In the genomic region with DNA sequence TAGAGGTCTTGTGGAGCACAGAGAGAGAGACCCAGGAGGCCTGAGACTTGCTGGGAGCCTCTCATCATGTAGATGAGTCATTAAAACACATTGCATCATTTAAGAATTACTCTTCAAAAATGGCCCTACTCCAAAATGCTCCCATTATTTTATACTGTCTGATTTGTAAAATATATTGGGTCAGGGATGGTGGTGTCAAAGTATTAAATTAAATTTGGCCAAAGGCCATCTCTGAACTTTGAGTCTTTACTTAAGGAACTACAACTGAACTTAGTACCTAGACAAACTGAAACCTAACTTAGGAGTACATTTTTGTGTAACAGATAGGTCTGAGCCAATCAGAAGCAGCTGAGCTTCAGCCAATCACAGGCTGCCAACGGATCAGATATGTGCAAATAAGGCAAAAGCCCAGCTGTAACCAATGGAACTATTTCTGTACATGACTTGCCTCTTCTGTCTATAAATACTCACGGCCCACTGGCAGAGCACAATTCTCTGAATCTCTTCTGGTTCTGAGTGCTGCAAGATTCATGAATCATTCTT, we compare ENCODE assay signal across 9 cellular contexts.
DNase-seq lines count a peak whose midpoint lies in the region; ATAC-seq and TF ChIP-seq lines count a peak whose summit lies in the region.
"Had no signal": no experiment of that assay in that cellular context is flagged by ENCODE, and none has a peak within 500 bp of the region (broad histone marks: within the 10 kb centered on the region; RNA-seq: fewer than 3 reads in every experiment).

No MANE protein-coding gene starts in this region.

- H3K4me3 ChIP-seq in astrocyte of the cerebellum (ENCODE audit: low read depth, low read length) (no peak overlapping the region), mesenchymal stem cell (ENCODE audit: insufficient read depth in 1 of 2, low read depth in 1 of 2, low read length in 2 of 2) (peak overlapping the region in 1 of 2 experiments; percentile 28), stomach (no peak overlapping the region)

- H3K9me3 ChIP-seq in mesenchymal stem cell (ENCODE audit: control insufficient read depth, low read length) (no peaks in the 10 kb centered on the region), stomach (no peaks in the 10 kb centered on the region)

- DNase-seq in AG20443 (ENCODE audit: low spot score) (peak; percentile 61), astrocyte of the cerebellum (ENCODE audit: low read depth) (peak; percentile 61), mesenchymal stem cell (peak; percentile 91), NCI-H446 treated with DMSO at 0.1 percent for 48 hours (lab: John Stamatoyannopoulos, UW) (no peak), stomach (no peak), substantia nigra (lab: John Stamatoyannopoulos, UW) (no peak), NCI-H524 treated with DMSO at 0.1 percent for 48 hours (lab: John Stamatoyannopoulos, UW) (no peak)

- H2AFZ ChIP-seq in mesenchymal stem cell (ENCODE audit: low read depth, low read length) = no peak overlapping the region

- H3K27ac ChIP-seq in mesenchymal stem cell (ENCODE audit: low read length, poor library complexity, severe bottlenecking) (peak overlapping the region; percentile 86), stomach (no peak overlapping the region), substantia nigra (ENCODE audit: low read depth, low read length, poor library complexity, severe bottlenecking) (no peak overlapping the region)

- no peak overlapping the region for H4K91ac ChIP-seq in mesenchymal stem cell (ENCODE audit: low read length)

- TF ChIP-seq EP300 in stomach (IDR thresholded peaks at IDR 0.05) = no peak

- no peak for TF ChIP-seq POLR2A in stomach (IDR thresholded peaks at IDR 0.05)

- H3K18ac ChIP-seq in mesenchymal stem cell (ENCODE audit: low read depth in 1 of 2, low read length in 2 of 2) = peak overlapping the region in 1 of 2 experiments; percentile 78

- no peak overlapping the region for H4K8ac ChIP-seq in mesenchymal stem cell (ENCODE audit: low read length)

- H3K4me1 ChIP-seq in mesenchymal stem cell (ENCODE audit: control insufficient read depth, insufficient read depth, low read depth, low read length) (peaks cover 3% of the 10 kb centered on the region), stomach (no peaks in the 10 kb centered on the region)

- H3K79me1 ChIP-seq in mesenchymal stem cell (replicated peaks; ENCODE audit: low read length, poor library complexity, severe bottlenecking) = no peaks in the 10 kb centered on the region

- WGBS in mesenchymal stem cell = 59% methylated on average over 2 of the region's 2 CpGs
- 49 to 69% (median 63%) methylated on average over 2 of the region's 2 CpGs for WGBS in stomach, 5 donors

- no peak overlapping the region for H3K9ac ChIP-seq in mesenchymal stem cell (ENCODE audit: low read length)

- no peak overlapping the region for H3K4ac ChIP-seq in mesenchymal stem cell (ENCODE audit: low read depth in 1 of 2, low read length in 2 of 2)

- peak; percentile 58 for ATAC-seq in HG03342 (IDR thresholded peaks at IDR 0.05; ENCODE audit: unreplicated experiment)
- ATAC-seq: esophagus mucosa had no signal

- H3K27me3 ChIP-seq in mesenchymal stem cell (ENCODE audit: control insufficient read depth in 1 of 2, insufficient read depth in 1 of 2, low read length in 2 of 2) = peaks cover 0 to 14% of the 10 kb centered on the region in 2 experiments
- H3K27me3 ChIP-seq in stomach = no peaks in the 10 kb centered on the region

- H2AK5ac ChIP-seq in mesenchymal stem cell (ENCODE audit: low read length, severe bottlenecking) = no peak overlapping the region

- no peak overlapping the region for H2BK5ac ChIP-seq in mesenchymal stem cell (ENCODE audit: low read depth, low read length, poor library complexity, severe bottlenecking)

- H3K4me2 ChIP-seq in mesenchymal stem cell (ENCODE audit: low read length, poor library complexity, severe bottlenecking) = no peak overlapping the region

- intact Hi-C loops in stomach (cut with DNase I; ENCODE audit: low total_unique reads) = no loop called here

- no peak overlapping the region for H3K23ac ChIP-seq in mesenchymal stem cell (ENCODE audit: low read length in 2 of 2)

- in situ Hi-C loops in astrocyte of the cerebellum (cut with HindIII; ENCODE audit: low sequenced_read_pairs) = no loop called here

- H3K14ac ChIP-seq in mesenchymal stem cell (ENCODE audit: low read length in 2 of 2) = no peak overlapping the region

- no peak overlapping the region for H2BK120ac ChIP-seq in mesenchymal stem cell (ENCODE audit: low read depth, low read length)

- no peak overlapping the region for H2BK15ac ChIP-seq in mesenchymal stem cell (ENCODE audit: low read depth, poor library complexity, severe bottlenecking)

- TF ChIP-seq CTCF in astrocyte of the cerebellum (IDR thresholded peaks at IDR 0.05; ENCODE audit: low read depth, low read length, missing control alignments) (no peak), stomach (IDR thresholded peaks at IDR 0.05) (no peak)

- H3K36me3 ChIP-seq in mesenchymal stem cell (ENCODE audit: control insufficient read depth in 1 of 2, insufficient read depth in 2 of 2, low read depth in 1 of 2, low read length in 2 of 2) (no peaks in the 10 kb centered on the region), stomach (no peaks in the 10 kb centered on the region)

- peak overlapping the region in 1 of 2 experiments; percentile 71 for H2BK12ac ChIP-seq in mesenchymal stem cell (ENCODE audit: low read length in 2 of 2)

Comparison
In these comparisons a context has a peak if more than half of its experiments do, and no peak if none do; other contexts are left out.
1. DNase-seq: peak in AG20443 (single experiment), astrocyte of the cerebellum (single experiment) and mesenchymal stem cell (single experiment); none in NCI-H446 treated with DMSO at 0.1 percent for 48 hours (single experiment), stomach (single experiment), substantia nigra (0 of 49) and NCI-H524 treated with DMSO at 0.1 percent for 48 hours (single experiment).